28 cellular contexts compared by ENCODE assay signal in the genomic region with DNA sequence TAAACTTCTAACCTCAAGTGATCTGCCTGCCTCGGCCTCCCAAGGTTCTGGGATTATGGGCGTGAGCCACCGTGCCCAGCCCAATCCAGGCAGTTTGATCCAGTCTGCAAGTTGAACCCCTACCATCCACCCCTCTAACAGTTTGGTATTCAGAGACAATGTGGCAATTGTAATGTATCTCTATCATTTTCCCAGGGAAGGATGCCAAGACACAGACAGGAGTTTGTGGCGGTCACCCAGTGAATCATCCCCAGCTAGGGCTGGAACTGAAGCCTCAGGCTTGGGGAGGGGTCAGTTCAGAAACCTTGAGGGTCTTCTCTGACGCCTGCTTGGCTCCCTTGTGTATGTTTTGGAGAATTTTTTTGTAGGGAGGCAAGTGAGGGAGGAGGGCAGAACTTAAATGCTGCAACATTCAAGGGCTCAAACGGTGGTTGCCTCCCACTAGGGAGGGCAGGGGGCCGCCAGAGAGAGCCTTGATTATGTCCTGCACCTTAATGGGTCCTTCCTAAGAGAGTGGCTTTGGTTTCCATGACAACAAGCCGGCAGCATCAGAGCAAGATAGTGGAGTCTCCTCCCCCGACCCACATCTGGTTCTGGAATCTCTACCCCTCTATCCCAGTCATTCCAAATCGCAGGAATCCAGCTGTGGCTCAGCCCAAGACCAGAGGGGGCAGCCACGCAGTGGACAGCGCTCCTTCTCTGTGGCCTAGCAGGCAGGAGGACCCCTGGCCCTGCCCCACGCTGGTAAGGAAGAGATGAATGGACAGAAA. TPM values are rescaled to one million over a fixed set of nuclear protein-coding genes. Genes with fewer than 3 reads are reported as not detected.
DNase-seq lines count a peak whose midpoint lies in the region; ATAC-seq and TF ChIP-seq lines count a peak whose summit lies in the region.
"Had no signal": no experiment of that assay in that cellular context is flagged by ENCODE, and none has a peak within 500 bp of the region (broad histone marks: within the 10 kb centered on the region; RNA-seq: fewer than 3 reads in every experiment).

No MANE protein-coding gene starts in this region.

- H3K4me3 ChIP-seq in DOHH2 (ENCODE audit: low read length) (peak overlapping the region; percentile 31; the same call in 1 of the 2 replicates), trophoblast cell (ENCODE audit: low read depth, low read length) (no peak overlapping the region), sigmoid colon (no peak overlapping the region)
- H3K4me3 ChIP-seq: prostate gland, right lobe of liver, stomach, tibial artery had no signal

- no peak overlapping the region for H3K23ac ChIP-seq in trophoblast cell (ENCODE audit: low read length)

- H3K9me3 Mint-ChIP-seq in WTC11, result peaks cover 9% of the 10 kb centered on the region
- H3K9me3 Mint-ChIP-seq: activated naive CD4-positive, alpha-beta T cell treated with anti-CD3 and anti-CD28 coated beads, Interleukin-2, amount 10 ng/mL, durations not matched to agents 7 days and 5 days; activated T-helper 1 cell treated with anti-CD3 and anti-CD28 coated beads, Interleukin-12 subunit alpha, Interleukin-12 subunit beta, Interleukin-2, Interleukin-4 antibody, amounts not matched to agents 30 ng/mL and 10 ng/mL and 1 ng/mL, durations not matched to agents 14 hours and 24 hours and 36 hours had no signal

- no peaks in the 10 kb centered on the region for H3K36me3 Mint-ChIP-seq in WTC11
- H3K36me3 Mint-ChIP-seq: activated naive CD4-positive, alpha-beta T cell treated with anti-CD3 and anti-CD28 coated beads, Interleukin-2, amount 10 ng/mL, durations not matched to agents 7 days and 5 days; naive B cell had no signal

- H3K4ac ChIP-seq in trophoblast cell (ENCODE audit: low read depth, low read length), result no peak overlapping the region

- no CpG with 5 or more reads among the region's 13 CpGs for WGBS in trophoblast cell (ENCODE audit: extremely low coverage, insufficient coverage, insufficient read length)
- 38 to 50% methylated on average over 13 of the region's 13 CpGs for WGBS in sigmoid colon, 2 donors

- H2BK5ac ChIP-seq in trophoblast cell (ENCODE audit: low read depth, low read length, poor library complexity), result no peak overlapping the region

- H4K12ac ChIP-seq in trophoblast cell (ENCODE audit: low read depth, low read length), result no peak overlapping the region

- no peak overlapping the region for H3K14ac ChIP-seq in trophoblast cell (ENCODE audit: low read length)

- H3K9me3 ChIP-seq in DOHH2 (ENCODE audit: control insufficient read depth, insufficient read depth, low read length), result peaks cover 3% of the 10 kb centered on the region; the same call in 1 of the 2 replicates
- peaks cover 2% of the 10 kb centered on the region for H3K9me3 ChIP-seq in trophoblast cell (ENCODE audit: insufficient read depth, low read depth, low read length)
- no peaks in the 10 kb centered on the region for H3K9me3 ChIP-seq in sigmoid colon
- H3K9me3 ChIP-seq: prostate gland, right lobe of liver, tibial artery had no signal

- peak; percentile 67 for ATAC-seq in WTC11
- no peak for ATAC-seq in HG02973 (IDR thresholded peaks at IDR 0.05; ENCODE audit: unreplicated experiment)
- ATAC-seq: right lobe of liver, Right ventricle myocardium inferior had no signal

- H3K27ac Mint-ChIP-seq in WTC11, result no peak overlapping the region
- H3K27ac Mint-ChIP-seq: activated CD4-positive, alpha-beta memory T cell treated with anti-CD3 and anti-CD28 coated beads for 36 hours; activated naive CD4-positive, alpha-beta T cell treated with anti-CD3 and anti-CD28 coated beads, Interleukin-2, amount 10 ng/mL, durations not matched to agents 7 days and 5 days; activated T-helper 1 cell treated with anti-CD3 and anti-CD28 coated beads, Interleukin-12 subunit alpha, Interleukin-12 subunit beta, Interleukin-2, Interleukin-4 antibody, amounts not matched to agents 30 ng/mL and 10 ng/mL and 1 ng/mL, durations not matched to agents 14 hours and 24 hours and 36 hours; endodermal cell; naive B cell had no signal

- H3K18ac ChIP-seq in trophoblast cell (ENCODE audit: low read length), result no peak overlapping the region

- CTCF ChIA-PET in WTC11 (lab: Charles Lee), result interaction anchor here (0.6 to 2.3 kb wide), 3 partner anchors 14 to 137 kb away, joined by 3 to 12 read pairs (median 4); no protein-coding TSS in a partner anchor

- peaks cover 88% of the 10 kb centered on the region for H3K4me1 ChIP-seq in DOHH2 (ENCODE audit: control insufficient read depth, low read length)
- no peaks in the 10 kb centered on the region for H3K4me1 ChIP-seq in trophoblast cell (ENCODE audit: control insufficient read depth in 1 of 2, insufficient read depth in 2 of 2, low read length in 2 of 2)
- H3K4me1 ChIP-seq in sigmoid colon, result no peaks in the 10 kb centered on the region
- H3K4me1 ChIP-seq: prostate gland, right lobe of liver, stomach, tibial artery had no signal

- no peak overlapping the region for H2BK12ac ChIP-seq in trophoblast cell (ENCODE audit: low read length)

- TF ChIP-seq POLR2A in sigmoid colon (IDR thresholded peaks at IDR 0.05), result no peak

- no peak overlapping the region for H3K4me3 Mint-ChIP-seq in WTC11
- H3K4me3 Mint-ChIP-seq: activated CD4-positive, alpha-beta memory T cell treated with anti-CD3 and anti-CD28 coated beads for 36 hours; activated naive CD4-positive, alpha-beta T cell treated with anti-CD3 and anti-CD28 coated beads, Interleukin-2, amount 10 ng/mL, durations not matched to agents 7 days and 5 days; activated T-helper 1 cell treated with anti-CD3 and anti-CD28 coated beads, Interleukin-12 subunit alpha, Interleukin-12 subunit beta, Interleukin-2, Interleukin-4 antibody, amounts not matched to agents 30 ng/mL and 10 ng/mL and 1 ng/mL, durations not matched to agents 14 hours and 24 hours and 36 hours; brain; endodermal cell; naive B cell had no signal

- DNase-seq in HT1080 (ENCODE audit: low read depth), result peak; percentile 46
- peak; percentile 28 for DNase-seq in WTC11 (ENCODE audit: low spot score)
- peak; percentile 48 to 68 for DNase-seq in trophoblast cell
- no peak for DNase-seq in stimulated activated CD4-positive, alpha-beta T cell treated with anti-CD3 and anti-CD28 coated beads, Interleukin-12 subunit alpha, Interleukin-12 subunit beta, amount 100 ng/mL, for 4 hours
- DNase-seq in sigmoid colon, result no peak
- DNase-seq: activated CD4-positive, alpha-beta memory T cell treated with anti-CD3 and anti-CD28 coated beads for 36 hours; activated CD4-positive, CD25-positive, alpha-beta regulatory T cell treated with anti-CD3 and anti-CD28 coated beads, Interleukin-2, amount 50 U/mL, for 72 hours; activated CD8-positive, alpha-beta memory T cell treated with anti-CD3 and anti-CD28 coated beads, Interleukin-2, amount 50 U/mL, for 48 hours; activated naive CD4-positive, alpha-beta T cell treated with anti-CD3 and anti-CD28 coated beads, Interleukin-2, amount 10 ng/mL, durations not matched to agents 7 days and 5 days; Calu3; dermis blood vessel endothelial cell; DMS79 treated with DMSO at 0.1 percent for 48 hours; endodermal cell; naive B cell; NCI-H146; NCI-H2107; nucleus accumbens; right lobe of liver; stimulated activated CD4-positive, alpha-beta T cell treated with anti-CD3 and anti-CD28 coated beads, Interleukin-4, amount 100 ng/mL, for 1 hour; stomach; T-helper 2 cell; tibial artery had no signal

- H2BK120ac ChIP-seq in trophoblast cell (ENCODE audit: insufficient read depth, low read length, poor library complexity), result no peak overlapping the region

- no peak overlapping the region for H2AK5ac ChIP-seq in trophoblast cell (ENCODE audit: low read length)

- H3K27me3 ChIP-seq in DOHH2 (ENCODE audit: control insufficient read depth, low read length) (no peaks in the 10 kb centered on the region), trophoblast cell (ENCODE audit: insufficient read depth, low read length) (no peaks in the 10 kb centered on the region), sigmoid colon (peaks cover 0 to 5% (median 0%) of the 10 kb centered on the region in 3 donors)
- H3K27me3 ChIP-seq: right lobe of liver had no signal

- H3K4me2 ChIP-seq in DOHH2 (ENCODE audit: low read length), result peak overlapping the region; percentile 40
- H3K4me2 ChIP-seq in trophoblast cell (ENCODE audit: low read length), result no peak overlapping the region

- H4K8ac ChIP-seq in trophoblast cell (ENCODE audit: low read depth, low read length), result no peak overlapping the region

- no peaks in the 10 kb centered on the region for H4K20me1 ChIP-seq in DOHH2 (ENCODE audit: control insufficient read depth, insufficient read depth, low read depth, low read length)

- peaks cover 4% of the 10 kb centered on the region for H3F3A ChIP-seq in DOHH2 (ENCODE audit: control insufficient read depth, insufficient read depth)

- H4K91ac ChIP-seq in trophoblast cell (ENCODE audit: low read depth, low read length), result no peak overlapping the region

- POLR2A ChIA-PET in WTC11 (lab: Charles Lee), result no interaction called here

- H3K79me2 ChIP-seq in DOHH2 (ENCODE audit: control insufficient read depth, low read length), result peaks cover 59% of the 10 kb centered on the region
- H3K79me2 ChIP-seq in trophoblast cell (ENCODE audit: control insufficient read depth, insufficient read depth, low read length, poor library complexity), result no peaks in the 10 kb centered on the region

- H3K27me3 Mint-ChIP-seq in WTC11 (ENCODE audit: low read depth), result peaks cover 35% of the 10 kb centered on the region

- intact Hi-C loops in sigmoid colon (cut with DNase I), result no loop called here

- TF ChIP-seq EP300 in sigmoid colon (IDR thresholded peaks at IDR 0.05), result no peak

- H2AFZ ChIP-seq in trophoblast cell (ENCODE audit: insufficient read depth, low read length, poor library complexity), result no peak overlapping the region

- TF ChIP-seq CTCF in DOHH2 (IDR thresholded peaks at IDR 0.05; ENCODE audit: low read depth, low read length, poor library complexity, severe bottlenecking) (no peak), WTC11 (IDR thresholded peaks at IDR 0.05) (no peak), sigmoid colon (IDR thresholded peaks at IDR 0.05) (no peak)

- no peaks in the 10 kb centered on the region for H3K79me1 ChIP-seq in trophoblast cell (ENCODE audit: low read length)

- H3K9ac ChIP-seq in trophoblast cell (ENCODE audit: low read length), result no peak overlapping the region

- H3K27ac ChIP-seq in DOHH2 (ENCODE audit: low read depth, low read length) (no peak overlapping the region), trophoblast cell (ENCODE audit: low read depth, low read length) (no peak overlapping the region), sigmoid colon (no peak overlapping the region)
- H3K27ac ChIP-seq: prostate gland, right lobe of liver, stomach, tibial artery had no signal

- H3K9me2 ChIP-seq in DOHH2 (replicated peaks; ENCODE audit: control insufficient read depth, low read length), result no peaks in the 10 kb centered on the region

- no peaks in the 10 kb centered on the region for H3K4me1 Mint-ChIP-seq in WTC11
- H3K4me1 Mint-ChIP-seq: activated naive CD4-positive, alpha-beta T cell treated with anti-CD3 and anti-CD28 coated beads, Interleukin-2, amount 10 ng/mL, durations not matched to agents 7 days and 5 days; endodermal cell had no signal

- H3K36me3 ChIP-seq in DOHH2 (ENCODE audit: control insufficient read depth, low read length), result peaks cover 17% of the 10 kb centered on the region
- H3K36me3 ChIP-seq in trophoblast cell (ENCODE audit: control insufficient read depth in 1 of 2, insufficient read depth in 2 of 2, low read length in 2 of 2), result no peaks in the 10 kb centered on the region
- no peaks in the 10 kb centered on the region for H3K36me3 ChIP-seq in sigmoid colon
- H3K36me3 ChIP-seq: prostate gland, right lobe of liver, stomach, tibial artery had no signal

RNA-seq across cellular contexts. Expression of gene FEM1A, which starts 14.9 kb away (rescaled TPM):
- total RNA-seq in HT1080 (2014; rRNA removed; shearing (Covaris generic)), result 9.8 and 13.0 TPM in 2 replicates
- 11.5 and 12.2 TPM in 2 replicates for polyA plus RNA-seq in HT1080 (2015; cell fraction: cytosol; rRNA removed)
- 8.9 and 9.0 TPM in 2 replicates for polyA plus RNA-seq in HT1080 (2015; cell fraction: nucleus; rRNA removed)
- 15.7 to 16.1 TPM (median 15.8 TPM) in 3 replicates for total RNA-seq in WTC11 (2021)
- 6.2 TPM in 2 replicates for polyA plus RNA-seq in trophoblast cell (2013)
- 10 to 100 TPM; 10.2 to 12.9 (median 11.8) TPM for total RNA-seq in sigmoid colon
- 1 to 10 TPM; 3.0 to 6.9 (median 5.3) TPM for polyA plus RNA-seq in sigmoid colon

RNA-seq across cellular contexts. Expression of gene DPP9, which starts 53.0 kb away (rescaled TPM):
- 36.1 and 53.1 TPM in 2 replicates for total RNA-seq in HT1080 (2014; rRNA removed; shearing (Covaris generic))
- 85.1 and 107 TPM in 2 replicates for polyA plus RNA-seq in HT1080 (2015; cell fraction: cytosol; rRNA removed)
- polyA plus RNA-seq in HT1080 (2015; cell fraction: nucleus; rRNA removed), result 106 and 112 TPM in 2 replicates
- total RNA-seq in WTC11 (2021) (36.0 to 52.9 TPM (median 38.3 TPM) in 3 replicates), sigmoid colon (10 to 100 TPM; 29.6 to 90.6 (median 40.5) TPM)
- 29.5 and 30.5 TPM in 2 replicates for polyA plus RNA-seq in trophoblast cell (2013)
- 10 to 100 TPM; 27.6 to 62.6 (median 31.7) TPM for polyA plus RNA-seq in sigmoid colon

RNA-seq across cellular contexts. Expression of gene TICAM1, which starts 54.9 kb away (rescaled TPM):
- total RNA-seq in HT1080 (2014; rRNA removed; shearing (Covaris generic)), result 1.5 and 2.8 TPM in 2 replicates
- 26.5 and 27.3 TPM in 2 replicates for polyA plus RNA-seq in HT1080 (2015; cell fraction: cytosol; rRNA removed)
- 17.3 and 20.3 TPM in 2 replicates for polyA plus RNA-seq in HT1080 (2015; cell fraction: nucleus; rRNA removed)
- total RNA-seq in WTC11 (2021) (0.61 to 1.4 TPM (median 1.2 TPM) in 3 replicates), sigmoid colon (1 to 10 TPM; 3.9 to 5.3 (median 4.6) TPM)
- polyA plus RNA-seq in trophoblast cell (2013), result 7.5 and 7.6 TPM in 2 replicates
- polyA plus RNA-seq in sigmoid colon, result 10 to 100 TPM; 17.4 to 49.0 (median 20.8) TPM

Comparison
In these comparisons a context has a peak if more than half of its experiments do, and no peak if none do; other contexts are left out.
1. DNase-seq: peak in HT1080 (single experiment), WTC11 (single experiment) and trophoblast cell (2 of 2); none in stimulated activated CD4-positive, alpha-beta T cell treated with anti-CD3 and anti-CD28 coated beads, Interleukin-12 subunit alpha, Interleukin-12 subunit beta, amount 100 ng/mL, for 4 hours (single experiment) and sigmoid colon (single experiment).